9 cellular contexts compared by ENCODE assay signal in genomic region chr1:108533351-108534083, GRCh38. TPM values are rescaled to one million over a fixed set of nuclear protein-coding genes. Genes with fewer than 3 reads are reported as not detected.
A peak's percentile ranks its signal among the peaks of the same experiment; 100 is the strongest.
DNase-seq lines count a peak whose midpoint lies in the region; ATAC-seq and TF ChIP-seq lines count a peak whose summit lies in the region.
"Had no signal": no experiment of that assay in that cellular context is flagged by ENCODE, and none has a peak within 500 bp of the region (broad histone marks: within the 10 kb centered on the region; RNA-seq: fewer than 3 reads in every experiment).

No MANE protein-coding gene starts in this region.

- H3K9me3 ChIP-seq in upper lobe of right lung (no peaks in the 10 kb centered on the region), uterus (no peaks in the 10 kb centered on the region)

- peaks cover 36% of the 10 kb centered on the region for H3K27me3 Mint-ChIP-seq in central memory CD8-positive, alpha-beta T cell

- intact Hi-C loops in upper lobe of right lung (cut with DNase I): no loop called here
- intact Hi-C loops in uterus (cut with DNase I; ENCODE audit: low total_unique reads): no loop called here

- ATAC-seq in HG03095 (IDR thresholded peaks at IDR 0.05; ENCODE audit: unreplicated experiment) (peak; percentile 71), upper lobe of right lung (peak; percentile 88)
- no peak for ATAC-seq in central memory CD8-positive, alpha-beta T cell (replicated peaks; ENCODE audit: extremely low read depth, poor library complexity, severe bottlenecking)

- peak; percentile 32 for DNase-seq in stimulated activated CD4-positive, alpha-beta T cell treated with anti-CD3 and anti-CD28 coated beads, Interleukin-15, amount 100 ng/mL, for 24 hours
- DNase-seq in stimulated activated CD4-positive, alpha-beta T cell treated with anti-CD3 and anti-CD28 coated beads, Interleukin-12 subunit alpha, Interleukin-12 subunit beta, amount 100 ng/mL, for 4 hours: no peak
- no peak for DNase-seq in central memory CD8-positive, alpha-beta T cell (ENCODE audit: low spot score in 2 of 2)
- no peak for DNase-seq in upper lobe of right lung
- no peak for DNase-seq in NCI-H1417 (lab: John Stamatoyannopoulos, UW)
- no peak for DNase-seq in DMS79 treated with DMSO at 0.1 percent for 48 hours (lab: John Stamatoyannopoulos, UW)
- DNase-seq in uterus: no peak
- DNase-seq: NCI-H2227 treated with DMSO at 0.1 percent for 48 hours had no signal

- H3K27ac ChIP-seq in upper lobe of right lung (peak overlapping the region; percentile 55), uterus (no peak overlapping the region)

- no peaks in the 10 kb centered on the region for H3K36me3 Mint-ChIP-seq in central memory CD8-positive, alpha-beta T cell (ENCODE audit: insufficient read depth)

- no peak overlapping the region for H3K4me3 ChIP-seq in upper lobe of right lung
- H3K4me3 ChIP-seq in uterus: no peak overlapping the region

- no peaks in the 10 kb centered on the region for H3K27me3 ChIP-seq in upper lobe of right lung
- no peaks in the 10 kb centered on the region for H3K27me3 ChIP-seq in uterus

- no peak overlapping the region for H3K4me3 Mint-ChIP-seq in central memory CD8-positive, alpha-beta T cell

- TF ChIP-seq POLR2A in uterus (IDR thresholded peaks at IDR 0.05): no peak

- H3K4me1 ChIP-seq in upper lobe of right lung: no peaks in the 10 kb centered on the region
- no peaks in the 10 kb centered on the region for H3K4me1 ChIP-seq in uterus

- peak overlapping the region; percentile 38 for H3K27ac Mint-ChIP-seq in central memory CD8-positive, alpha-beta T cell (ENCODE audit: low read depth)

- TF ChIP-seq CTCF in upper lobe of right lung (IDR thresholded peaks at IDR 0.05) (no peak), uterus (IDR thresholded peaks at IDR 0.05) (no peak)

- peaks cover 6% of the 10 kb centered on the region for H3K4me1 Mint-ChIP-seq in central memory CD8-positive, alpha-beta T cell

- no peaks in the 10 kb centered on the region for H3K36me3 ChIP-seq in upper lobe of right lung
- no peaks in the 10 kb centered on the region for H3K36me3 ChIP-seq in uterus

- no peaks in the 10 kb centered on the region for H3K9me3 Mint-ChIP-seq in central memory CD8-positive, alpha-beta T cell

RNA-seq across cellular contexts. Expression of gene EEIG2, which starts 26.4 kb away (rescaled TPM):
- total RNA-seq in upper lobe of right lung (12.7 TPM), uterus (10 to 100 TPM in 3 of 4 donors, 1 to 10 TPM in 1; 1.3 to 55.4 (median 13.1) TPM)
